In the genomic region with DNA sequence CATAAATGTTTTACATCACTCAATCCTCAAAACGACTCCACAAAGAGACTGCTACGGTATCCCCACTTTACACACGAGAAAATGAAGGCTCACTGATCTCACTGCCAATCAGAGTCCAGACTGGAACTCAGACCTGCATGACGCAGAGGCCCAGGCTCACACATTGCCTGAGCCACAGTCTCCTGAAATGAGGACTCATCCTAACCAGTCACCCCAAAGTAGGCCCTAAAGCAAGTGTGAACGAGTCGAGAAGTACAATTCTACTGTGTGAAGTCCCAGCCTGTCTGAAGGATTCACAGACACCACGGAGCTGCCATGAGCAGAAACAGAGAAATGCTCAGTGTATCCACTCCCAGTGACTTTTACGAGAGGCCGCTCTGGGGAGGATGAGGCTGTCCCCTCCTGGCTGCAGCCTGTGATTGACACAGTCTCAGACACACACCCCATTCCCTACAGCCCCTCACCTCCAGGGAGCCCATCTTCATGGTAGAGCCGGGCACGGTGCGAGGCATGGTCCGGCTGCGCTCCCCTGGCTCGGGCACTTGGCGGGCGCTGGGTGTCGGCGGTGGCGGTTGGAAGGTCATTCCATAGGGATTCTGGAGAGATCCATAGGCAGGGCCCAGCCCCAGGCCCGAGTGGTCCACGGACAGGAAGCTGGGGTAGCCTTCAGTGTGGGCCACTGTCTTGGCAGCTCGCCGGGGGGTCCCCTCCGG, we compare ENCODE assay signal across 1 cellular context.
TF ChIP-seq lines count a peak whose summit lies in the region.

No MANE protein-coding gene starts in this region.

TF ChIP-seq in HepG2, 621 proteins besides CTCF, POLR2A, EP300 and RAD21:
- TF ChIP-seq, protein P1, sequence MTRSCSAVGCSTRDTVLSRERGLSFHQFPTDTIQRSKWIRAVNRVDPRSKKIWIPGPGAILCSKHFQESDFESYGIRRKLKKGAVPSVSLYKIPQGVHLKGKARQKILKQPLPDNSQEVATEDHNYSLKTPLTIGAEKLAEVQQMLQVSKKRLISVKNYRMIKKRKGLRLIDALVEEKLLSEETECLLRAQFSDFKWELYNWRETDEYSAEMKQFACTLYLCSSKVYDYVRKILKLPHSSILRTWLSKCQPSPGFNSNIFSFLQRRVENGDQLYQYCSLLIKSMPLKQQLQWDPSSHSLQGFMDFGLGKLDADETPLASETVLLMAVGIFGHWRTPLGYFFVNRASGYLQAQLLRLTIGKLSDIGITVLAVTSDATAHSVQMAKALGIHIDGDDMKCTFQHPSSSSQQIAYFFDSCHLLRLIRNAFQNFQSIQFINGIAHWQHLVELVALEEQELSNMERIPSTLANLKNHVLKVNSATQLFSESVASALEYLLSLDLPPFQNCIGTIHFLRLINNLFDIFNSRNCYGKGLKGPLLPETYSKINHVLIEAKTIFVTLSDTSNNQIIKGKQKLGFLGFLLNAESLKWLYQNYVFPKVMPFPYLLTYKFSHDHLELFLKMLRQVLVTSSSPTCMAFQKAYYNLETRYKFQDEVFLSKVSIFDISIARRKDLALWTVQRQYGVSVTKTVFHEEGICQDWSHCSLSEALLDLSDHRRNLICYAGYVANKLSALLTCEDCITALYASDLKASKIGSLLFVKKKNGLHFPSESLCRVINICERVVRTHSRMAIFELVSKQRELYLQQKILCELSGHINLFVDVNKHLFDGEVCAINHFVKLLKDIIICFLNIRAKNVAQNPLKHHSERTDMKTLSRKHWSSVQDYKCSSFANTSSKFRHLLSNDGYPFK (CRISPR knock-in tag; IDR thresholded peaks at IDR 0.05; ENCODE audit: borderline replicate concordance) = no peak
- TF ChIP-seq TCF7 (IDR thresholded peaks at IDR 0.05; ENCODE audit: low read depth) (no peak), RXRB (CRISPR knock-in tag; IDR thresholded peaks at IDR 0.05; ENCODE audit: borderline replicate concordance) (no peak), ZSCAN30 (CRISPR knock-in tag; IDR thresholded peaks at IDR 0.05) (no peak), RARA (CRISPR knock-in tag; IDR thresholded peaks at IDR 0.05) (no peak), ZBTB38 (CRISPR knock-in tag; IDR thresholded peaks at IDR 0.05) (no peak), SNRNP70 (IDR thresholded peaks at IDR 0.05; ENCODE audit: low read depth, low read length) (no peak), YY1 (IDR thresholded peaks at IDR 0.05; ENCODE audit: insufficient read depth, insufficient replicate concordance, low read depth, low read length) (no peak), ATF1 (CRISPR knock-in tag; IDR thresholded peaks at IDR 0.05) (no peak), ZKSCAN8 (CRISPR knock-in tag; IDR thresholded peaks at IDR 0.05; ENCODE audit: borderline replicate concordance) (no peak)
- TF ChIP-seq, protein P2, sequence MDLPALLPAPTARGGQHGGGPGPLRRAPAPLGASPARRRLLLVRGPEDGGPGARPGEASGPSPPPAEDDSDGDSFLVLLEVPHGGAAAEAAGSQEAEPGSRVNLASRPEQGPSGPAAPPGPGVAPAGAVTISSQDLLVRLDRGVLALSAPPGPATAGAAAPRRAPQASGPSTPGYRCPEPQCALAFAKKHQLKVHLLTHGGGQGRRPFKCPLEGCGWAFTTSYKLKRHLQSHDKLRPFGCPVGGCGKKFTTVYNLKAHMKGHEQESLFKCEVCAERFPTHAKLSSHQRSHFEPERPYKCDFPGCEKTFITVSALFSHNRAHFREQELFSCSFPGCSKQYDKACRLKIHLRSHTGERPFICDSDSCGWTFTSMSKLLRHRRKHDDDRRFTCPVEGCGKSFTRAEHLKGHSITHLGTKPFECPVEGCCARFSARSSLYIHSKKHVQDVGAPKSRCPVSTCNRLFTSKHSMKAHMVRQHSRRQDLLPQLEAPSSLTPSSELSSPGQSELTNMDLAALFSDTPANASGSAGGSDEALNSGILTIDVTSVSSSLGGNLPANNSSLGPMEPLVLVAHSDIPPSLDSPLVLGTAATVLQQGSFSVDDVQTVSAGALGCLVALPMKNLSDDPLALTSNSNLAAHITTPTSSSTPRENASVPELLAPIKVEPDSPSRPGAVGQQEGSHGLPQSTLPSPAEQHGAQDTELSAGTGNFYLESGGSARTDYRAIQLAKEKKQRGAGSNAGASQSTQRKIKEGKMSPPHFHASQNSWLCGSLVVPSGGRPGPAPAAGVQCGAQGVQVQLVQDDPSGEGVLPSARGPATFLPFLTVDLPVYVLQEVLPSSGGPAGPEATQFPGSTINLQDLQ (CRISPR knock-in tag; IDR thresholded peaks at IDR 0.05) = no peak
